Comparison of ENCODE assay signal across 8 cellular contexts in the genomic region with DNA sequence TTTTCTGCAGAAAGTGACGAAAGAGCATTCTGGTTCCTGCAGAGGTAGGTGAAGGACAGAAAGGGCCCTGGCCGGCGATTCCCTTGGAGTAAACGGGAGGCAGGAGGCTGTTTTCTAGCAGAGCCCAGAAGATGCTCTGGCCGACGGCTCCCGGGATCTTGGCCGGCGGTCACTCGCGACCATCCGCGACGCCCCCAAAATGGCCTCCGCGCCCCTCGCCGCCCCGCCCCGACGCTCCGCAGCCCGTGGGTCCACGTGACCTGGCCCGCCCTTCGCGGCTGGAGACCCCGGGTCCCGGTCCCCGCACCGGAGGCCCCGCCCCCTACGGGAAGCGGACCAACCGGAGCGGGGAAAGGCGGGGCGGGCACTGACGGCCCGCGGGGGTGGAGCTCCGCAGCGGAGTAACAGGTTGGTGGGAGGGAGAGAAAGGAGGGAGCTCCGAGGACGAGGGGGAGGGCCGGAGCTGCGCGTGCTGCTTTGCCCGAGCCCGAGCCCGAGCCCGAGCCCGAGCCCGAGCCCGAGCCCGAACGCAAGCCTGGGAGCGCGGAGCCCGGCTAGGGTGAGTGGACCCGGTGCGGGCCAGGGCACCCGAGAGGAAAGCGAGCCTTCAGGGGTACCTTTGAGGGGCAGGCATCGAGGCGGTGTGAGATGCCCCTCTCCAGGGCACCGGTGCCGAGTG. TPM values are rescaled to one million over a fixed set of nuclear protein-coding genes. Genes with fewer than 3 reads are reported as not detected.
DNase-seq lines count a peak whose midpoint lies in the region; ATAC-seq and TF ChIP-seq lines count a peak whose summit lies in the region.

TSS of gene CGN (plus strand) at position 431 of the 679 bp plus-strand sequence. CDS start 7,133 bp downstream, outside the sequence.

- no peaks in the 10 kb centered on the region for H3K36me3 ChIP-seq in mucosa of stomach (ENCODE audit: control insufficient read depth, insufficient read depth, low read length)

- TF ChIP-seq POLR2A in erythroblast (IDR thresholded peaks at IDR 0.05; ENCODE audit: low read length): no peak

- H3K9ac ChIP-seq in mucosa of stomach (ENCODE audit: low read length): peak within 1 kb of the TSS; percentile 91

- no peaks in the 10 kb centered on the region for H3K36me3 Mint-ChIP-seq in IgD-negative memory B cell

- H3K4me1 ChIP-seq in mucosa of stomach (ENCODE audit: control insufficient read depth, insufficient read depth, low read length): peaks cover 59% of the 10 kb centered on the region

- peaks cover 0 to 7% (median 4%) of the 10 kb centered on the region in 3 donors for H3K4me1 Mint-ChIP-seq in IgD-negative memory B cell

- peak within 1 kb of the TSS; percentile 86 to 97 (median 94) for H3K4me3 Mint-ChIP-seq in IgD-negative memory B cell

- H3K27ac Mint-ChIP-seq in IgD-negative memory B cell: peak within 1 kb of the TSS in 2 of 3 donors; percentile 24 to 43

- DNase-seq in CD1c-positive myeloid dendritic cell (ENCODE audit: extremely low spot score): peak; percentile 81
- DNase-seq in OCI-M1 (lab: John Stamatoyannopoulos, UW): peak; percentile 87
- peak; percentile 87 for DNase-seq in activated T-cell treated with anti-CD3 and anti-CD28 coated beads, Interleukin-2, amount 50 U/mL, for 1 hour
- DNase-seq in erythroblast (lab: John Stamatoyannopoulos, UW): peak; percentile 82 to 83
- peak; percentile 80 for DNase-seq in stimulated activated CD8-positive, alpha-beta memory T cell treated with anti-CD3 and anti-CD28 coated beads, Interleukin-4, amount 100 ng/mL, for 24 hours (ENCODE audit: low read depth)

- ATAC-seq in GM21390 (IDR thresholded peaks at IDR 0.05; ENCODE audit: unreplicated experiment): peak; percentile 77

- H3K9me3 ChIP-seq in mucosa of stomach (ENCODE audit: control insufficient read depth, low read length): no peaks in the 10 kb centered on the region

- no peaks in the 10 kb centered on the region for H3K9me3 Mint-ChIP-seq in IgD-negative memory B cell

- H3K4me3 ChIP-seq in mucosa of stomach (ENCODE audit: low read length): peak within 1 kb of the TSS; percentile 53

- H3K27me3 Mint-ChIP-seq in IgD-negative memory B cell: peaks cover 2% of the 10 kb centered on the region

- no peaks in the 10 kb centered on the region for H3K27me3 ChIP-seq in mucosa of stomach (ENCODE audit: control insufficient read depth, insufficient read depth, low read length)

RNA-seq across cellular contexts. Expression of gene CGN, which starts in this region (rescaled TPM):
- polyA plus RNA-seq in IgD-negative memory B cell: not detected

Comparison
In these comparisons a context has a peak if more than half of its experiments do, and no peak if none do; other contexts are left out.
1. Peak in every context shown above with its lines: DNase-seq, ATAC-seq and H3K4me3 ChIP-seq.